24 cellular contexts compared by ENCODE assay signal in genomic region chr4:130147618-130148017, GRCh38.
DNase-seq lines count a peak whose midpoint lies in the region; ATAC-seq and TF ChIP-seq lines count a peak whose summit lies in the region.
"Had no signal": no experiment of that assay in that cellular context is flagged by ENCODE, and none has a peak within 500 bp of the region (broad histone marks: within the 10 kb centered on the region; RNA-seq: fewer than 3 reads in every experiment).

No MANE protein-coding gene starts in this region.

- peaks cover 8% of the 10 kb centered on the region for H3K9me3 Mint-ChIP-seq in WTC11
- H3K9me3 Mint-ChIP-seq in progenitor cell of endocrine pancreas (ENCODE audit: low read depth): peaks cover 7% of the 10 kb centered on the region

- ATAC-seq in WTC11: peak; percentile 53
- no peak for ATAC-seq in GM18870 (IDR thresholded peaks at IDR 0.05; ENCODE audit: unreplicated experiment)
- ATAC-seq in HG02610 (IDR thresholded peaks at IDR 0.05; ENCODE audit: unreplicated experiment): no peak

- DNase-seq in NCI-H1417 (lab: John Stamatoyannopoulos, UW): peak in 2 of 3 experiments; percentile 18 to 64
- no peak for DNase-seq in NCI-H1417 treated with DMSO at 0.1 percent for 48 hours (lab: John Stamatoyannopoulos, UW)
- peak; percentile 16 for DNase-seq in WTC11 (ENCODE audit: low spot score)
- peak; percentile 7 for DNase-seq in iPS-NIHi11 (ENCODE audit: low spot score)
- DNase-seq in progenitor cell of endocrine pancreas (ENCODE audit: low spot score, unreplicated experiment): no peak
- DNase-seq in SKM-1 (lab: John Stamatoyannopoulos, UW; ENCODE audit: unreplicated experiment): no peak
- DNase-seq: 8988T; activated CD4-positive, alpha-beta T cell treated with anti-CD3 and anti-CD28 coated beads, Interleukin-2, amount 50 U/mL, for 4 hours; activated CD4-positive, CD25-positive, alpha-beta regulatory T cell; activated naive CD4-positive, alpha-beta T cell treated with anti-CD3 and anti-CD28 coated beads, Interleukin-2, amount 50 U/mL, for 16 hours; CD4-positive, alpha-beta T cell; effector memory CD4-positive, alpha-beta T cell; erythroblast; HCEC 1CT; KBM-7; MG63; Peyer's patch; SHP77 treated with DMSO at 0.1 percent for 48 hours; stimulated activated CD4-positive, alpha-beta T cell treated with anti-CD3 and anti-CD28 coated beads, Interleukin-1b, Interleukin-23, amount 100 ng/mL, for 48 hours; stimulated activated CD8-positive, alpha-beta memory T cell treated with anti-CD3 and anti-CD28 coated beads, Interleukin-4, amount 100 ng/mL, for 48 hours; stomach; T-helper 9 cell had no signal

- no peaks in the 10 kb centered on the region for H3K27me3 Mint-ChIP-seq in WTC11 (ENCODE audit: low read depth)
- H3K27me3 Mint-ChIP-seq in progenitor cell of endocrine pancreas: no peaks in the 10 kb centered on the region
- H3K27me3 Mint-ChIP-seq: CD4-positive, alpha-beta T cell had no signal

- POLR2A ChIA-PET in WTC11 (lab: Charles Lee): no interaction called here

- no peaks in the 10 kb centered on the region for H3K36me3 Mint-ChIP-seq in WTC11
- no peaks in the 10 kb centered on the region for H3K36me3 Mint-ChIP-seq in progenitor cell of endocrine pancreas (ENCODE audit: insufficient read depth)

- H3K4me3 Mint-ChIP-seq in WTC11: no peak overlapping the region
- H3K4me3 Mint-ChIP-seq in progenitor cell of endocrine pancreas (ENCODE audit: low read depth): no peak overlapping the region
- H3K4me3 Mint-ChIP-seq: CD4-positive, alpha-beta T cell had no signal

- CTCF ChIA-PET in WTC11 (lab: Charles Lee): no interaction called here

- TF ChIP-seq CTCF in WTC11 (IDR thresholded peaks at IDR 0.05) (no peak), progenitor cell of endocrine pancreas (IDR thresholded peaks at IDR 0.05; ENCODE audit: unreplicated experiment) (no peak)

- H3K27ac Mint-ChIP-seq in WTC11 (peak overlapping the region; percentile 48; the same call in 1 of the 2 replicates), progenitor cell of endocrine pancreas (peak overlapping the region; percentile 64)
- H3K27ac Mint-ChIP-seq: CD4-positive, alpha-beta T cell had no signal

- H3K4me1 Mint-ChIP-seq in WTC11 (peaks cover 24% of the 10 kb centered on the region), progenitor cell of endocrine pancreas (ENCODE audit: low read depth) (peaks cover 20% of the 10 kb centered on the region)

TF ChIP-seq in WTC11, 78 proteins besides CTCF, POLR2A, EP300 and RAD21:
- no peak for TF ChIP-seq ZNF232 (CRISPR knock-in tag; IDR thresholded peaks at IDR 0.05)
- no peak for TF ChIP-seq HMGXB4 (CRISPR knock-in tag; IDR thresholded peaks at IDR 0.05)
- TF ChIP-seq ATF1 (CRISPR knock-in tag; IDR thresholded peaks at IDR 0.05): no peak
- TF ChIP-seq FOXK1 (CRISPR knock-in tag; IDR thresholded peaks at IDR 0.05): no peak

Comparison
In these comparisons a context has a peak if more than half of its experiments do, and no peak if none do; other contexts are left out.
1. DNase-seq: peak in NCI-H1417 (2 of 3), WTC11 (single experiment) and iPS-NIHi11 (single experiment); none in NCI-H1417 treated with DMSO at 0.1 percent for 48 hours (single experiment), progenitor cell of endocrine pancreas (single experiment) and SKM-1 (single experiment).